12 cellular contexts compared by ENCODE assay signal in the genomic region with DNA sequence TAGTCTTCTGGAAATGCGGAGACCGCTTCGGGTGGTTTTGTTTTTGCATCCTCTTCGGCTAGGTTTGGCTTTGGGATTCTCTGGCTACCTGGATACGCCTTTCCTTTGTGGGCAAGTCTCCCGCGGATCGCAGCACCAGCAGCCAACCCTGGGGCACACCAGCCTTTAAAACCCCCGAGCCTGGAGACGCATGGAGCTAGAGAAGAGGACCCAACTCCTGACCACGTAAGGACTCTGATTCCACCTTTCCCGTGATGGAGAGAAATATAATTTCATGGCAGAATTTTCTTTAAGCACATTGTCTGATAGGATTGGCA.
DNase-seq lines count a peak whose midpoint lies in the region; ATAC-seq and TF ChIP-seq lines count a peak whose summit lies in the region.
"Had no signal": no experiment of that assay in that cellular context is flagged by ENCODE, and none has a peak within 500 bp of the region (broad histone marks: within the 10 kb centered on the region; RNA-seq: fewer than 3 reads in every experiment).

No MANE protein-coding gene starts in this region.

- H3K36me3 Mint-ChIP-seq in natural killer cell: no peaks in the 10 kb centered on the region

- ATAC-seq in natural killer cell: no peak
- no peak for ATAC-seq in HG03432 (IDR thresholded peaks at IDR 0.05; ENCODE audit: unreplicated experiment)

- H3K36me3 ChIP-seq in BE2C (no peaks in the 10 kb centered on the region), HUES6 (ENCODE audit: control insufficient read depth, insufficient read depth, low read length) (no peaks in the 10 kb centered on the region), duodenal mucosa (ENCODE audit: control insufficient read depth in 1 of 2, insufficient read depth in 2 of 2, low read length in 2 of 2) (no peaks in the 10 kb centered on the region)

- no peak overlapping the region for H3K27ac ChIP-seq in HUES6 (ENCODE audit: low read depth, low read length)
- H3K27ac ChIP-seq in duodenal mucosa (ENCODE audit: low read depth, low read length): no peak overlapping the region

- no peak for DNase-seq in BE2C
- DNase-seq in natural killer cell: no peak
- no peak for DNase-seq in NCI-H82 treated with DMSO at 0.1 percent for 48 hours (lab: John Stamatoyannopoulos, UW; ENCODE audit: unreplicated experiment)
- DNase-seq in 8988T: no peak
- DNase-seq in NCI-H2196 (lab: John Stamatoyannopoulos, UW; ENCODE audit: unreplicated experiment): no peak
- DNase-seq: Karpas-422, SHP77 had no signal

- H3K9ac ChIP-seq in HUES6 (ENCODE audit: low read length): no peak overlapping the region
- H3K9ac ChIP-seq in duodenal mucosa (ENCODE audit: low read depth in 1 of 2, low read length in 2 of 2): no peak overlapping the region

- TF ChIP-seq CTCF in BE2C (IDR thresholded peaks at IDR 0.05; ENCODE audit: low read depth, low read length) (no peak), natural killer cell (IDR thresholded peaks at IDR 0.05) (no peak)

- peaks cover 0 to 3% of the 10 kb centered on the region in 2 donors for H3K9me3 Mint-ChIP-seq in natural killer cell

- peaks cover 33 to 36% of the 10 kb centered on the region in 2 donors for H3K27me3 Mint-ChIP-seq in natural killer cell (ENCODE audit: low read depth in 2 of 2)

- H3K27me3 ChIP-seq in BE2C (peaks cover 24% of the 10 kb centered on the region), HUES6 (ENCODE audit: control insufficient read depth, insufficient read depth, low read length) (peaks cover 77% of the 10 kb centered on the region), duodenal mucosa (ENCODE audit: control insufficient read depth in 1 of 2, insufficient read depth in 2 of 2, low read length in 2 of 2) (peaks cover 0 to 13% of the 10 kb centered on the region in 2 donors)

- peak overlapping the region; percentile 55 for H3K4me3 ChIP-seq in BE2C (ENCODE audit: low read depth, low read length)
- H3K4me3 ChIP-seq in HUES6 (ENCODE audit: low read depth, low read length): peak overlapping the region; percentile 84
- H3K4me3 ChIP-seq in duodenal mucosa (ENCODE audit: low read depth in 1 of 2, low read length in 2 of 2): peak overlapping the region; percentile 21 to 61
- H3K4me3 ChIP-seq: mucosa of descending colon had no signal

- H3K9me3 ChIP-seq in BE2C: no peaks in the 10 kb centered on the region
- H3K9me3 ChIP-seq in HUES6 (ENCODE audit: control insufficient read depth, insufficient read depth, low read depth, low read length): peaks cover 8% of the 10 kb centered on the region
- no peaks in the 10 kb centered on the region for H3K9me3 ChIP-seq in duodenal mucosa (ENCODE audit: control insufficient read depth in 1 of 2, low read length in 2 of 2)
- H3K9me3 ChIP-seq: mucosa of descending colon had no signal

- intact Hi-C loops in natural killer cell (cut with micrococcal nuclease): loop anchor here (5.0 kb wide), 1 partner anchor 101 kb away; no protein-coding TSS in a partner anchor

- H3K4me1 ChIP-seq in BE2C (no peaks in the 10 kb centered on the region; the same call in 1 of the 2 replicates), HUES6 (ENCODE audit: control insufficient read depth, insufficient read depth, low read length) (peaks cover 20% of the 10 kb centered on the region), duodenal mucosa (ENCODE audit: control insufficient read depth in 1 of 2, insufficient read depth in 2 of 2, low read length in 2 of 2) (peaks cover 16 to 18% of the 10 kb centered on the region in 2 donors)

- H3K4me3 Mint-ChIP-seq in natural killer cell: peak overlapping the region; percentile 73

- peaks cover 12 to 19% of the 10 kb centered on the region in 2 donors for H3K4me1 Mint-ChIP-seq in natural killer cell

- no peak overlapping the region for H3K27ac Mint-ChIP-seq in natural killer cell
- H3K27ac Mint-ChIP-seq: dendritic cell treated with granulocyte-macrophage colony-stimulating factor and Interleukin-4, amounts not matched to agents 40 ng/mL and 50 ng/mL, for 4 days had no signal
